Comparison of ENCODE assay signal across 24 cellular contexts in genomic region chr2:114968748-114969400, GRCh38.
DNase-seq lines count a peak whose midpoint lies in the region; ATAC-seq, FAIRE-seq and TF ChIP-seq lines count a peak whose summit lies in the region.
"Had no signal": no experiment of that assay in that cellular context is flagged by ENCODE, and none has a peak within 500 bp of the region (broad histone marks: within the 10 kb centered on the region; RNA-seq: fewer than 3 reads in every experiment).

No MANE protein-coding gene starts in this region.

- FAIRE-seq in HepG2 (lab: Jason Lieb, UNC): no peak
- FAIRE-seq: A204.1, GM12891, GM18507, H54 had no signal

- H3K27ac ChIP-seq in HepG2 (ENCODE audit: extremely low read length, insufficient read depth, low read length): no peak overlapping the region
- no peak overlapping the region for H3K27ac ChIP-seq in right lobe of liver
- H3K27ac ChIP-seq in upper lobe of right lung: no peak overlapping the region
- H3K27ac ChIP-seq: 22Rv1, BLaER1, C4-2B had no signal

- no peaks in the 10 kb centered on the region for H4K20me1 ChIP-seq in HepG2 (ENCODE audit: insufficient read depth, low read length)
- H4K20me1 ChIP-seq: BLaER1 had no signal

- H3K9me3 ChIP-seq in HepG2 (ENCODE audit: low read length): peaks cover 9% of the 10 kb centered on the region; the same call in 1 of the 2 replicates
- H3K9me3 ChIP-seq in right lobe of liver: no peaks in the 10 kb centered on the region
- H3K9me3 ChIP-seq in upper lobe of right lung: no peaks in the 10 kb centered on the region
- H3K9me3 ChIP-seq: BLaER1, Caco-2, HAP-1 had no signal

- in situ Hi-C loops in HepG2 (cut with HindIII; ENCODE audit: extremely low pct_ligation_motif_present, low pct_unique_long_range_greater_than_20kb): no loop called here

- intact Hi-C loops in HepG2 (cut with micrococcal nuclease; ENCODE audit: unreplicated experiment): no loop called here
- intact Hi-C loops in right lobe of liver (cut with DNase I): no loop called here
- intact Hi-C loops in upper lobe of right lung (cut with DNase I): no loop called here

- WGBS in HepG2 (ENCODE audit: low lambda C conversion rate): 3% methylated on average over 2 of the region's 2 CpGs
- 29% methylated on average over 2 of the region's 2 CpGs for WGBS in right lobe of liver (ENCODE audit: insufficient coverage, low coverage, low lambda C conversion rate, missing lambda C conversion rate)

- H3K4me2 ChIP-seq in HepG2 (ENCODE audit: low read depth, low read length): no peak overlapping the region
- H3K4me2 ChIP-seq: BLaER1 had no signal

- TF ChIP-seq POLR2A in HepG2 (IDR thresholded peaks at IDR 0.05; ENCODE audit: insufficient read depth in 1 of 2, low read depth in 2 of 2, low read length in 2 of 2): no peak
- no peak for TF ChIP-seq POLR2A in right lobe of liver (IDR thresholded peaks at IDR 0.05)

- CTCF ChIA-PET in HepG2 (lab: Yijun Ruan, JAX; ENCODE audit: low intra/inter-chr PET ratio, low total read pairs): no interaction called here

- no peak for TF ChIP-seq EP300 in HepG2 (IDR thresholded peaks at IDR 0.05; ENCODE audit: low read depth in 2 of 2, low read length in 2 of 2)
- no peak for TF ChIP-seq EP300 in HepG2 (CRISPR knock-in tag; IDR thresholded peaks at IDR 0.05; ENCODE audit: borderline replicate concordance)

- DNase-seq in NCI-H2029 (lab: John Stamatoyannopoulos, UW) (peak; percentile 32), NCI-H2029 treated with DMSO at 0.1 percent for 48 hours (lab: John Stamatoyannopoulos, UW) (no peak), HepG2 (ENCODE audit: low spot score) (no peak), right lobe of liver (no peak), SHP77 treated with DMSO at 0.1 percent for 48 hours (lab: John Stamatoyannopoulos, UW) (peak; percentile 17), upper lobe of right lung (no peak), NCI-H345 (lab: John Stamatoyannopoulos, UW) (no peak)
- DNase-seq in activated CD4-positive, alpha-beta T cell treated with anti-CD3 and anti-CD28 coated beads for 4 hours: no peak
- DNase-seq: Caco-2; CD4-positive, CD25-positive, alpha-beta regulatory T cell; CD8-positive, alpha-beta T cell; DMS153; DMS79 treated with DMSO at 0.1 percent for 48 hours; GF-D8; GOT3; HFFc6 had no signal

- ATAC-seq in HepG2: no peak
- no peak for ATAC-seq in right lobe of liver
- peak; percentile 27 for ATAC-seq in upper lobe of right lung
- ATAC-seq: CD8-positive, alpha-beta T cell had no signal

- H3K27me3 ChIP-seq in HepG2 (ENCODE audit: control insufficient read depth in 1 of 2, insufficient read depth in 2 of 2, low read length in 2 of 2) (no peaks in the 10 kb centered on the region), right lobe of liver (no peaks in the 10 kb centered on the region), upper lobe of right lung (no peaks in the 10 kb centered on the region)
- H3K27me3 ChIP-seq: BLaER1 had no signal

- POLR2A ChIA-PET in HepG2 (lab: Yijun Ruan, JAX): no interaction called here

- no peak for TF ChIP-seq CTCF in HepG2 (CRISPR knock-in tag; IDR thresholded peaks at IDR 0.05)
- no peak for TF ChIP-seq CTCF in right lobe of liver (IDR thresholded peaks at IDR 0.05)
- TF ChIP-seq CTCF in upper lobe of right lung (IDR thresholded peaks at IDR 0.05): no peak

- H3K4me1 ChIP-seq in HepG2 (ENCODE audit: insufficient read depth, low read length) (no peaks in the 10 kb centered on the region), right lobe of liver (no peaks in the 10 kb centered on the region), upper lobe of right lung (no peaks in the 10 kb centered on the region)
- H3K4me1 ChIP-seq: BLaER1, Caco-2, HAP-1 had no signal

- no peak overlapping the region for H2AFZ ChIP-seq in HepG2 (ENCODE audit: low read length)

- no peaks in the 10 kb centered on the region for H3K36me3 ChIP-seq in HepG2 (replicated peaks in 1 of 2; ENCODE audit: control insufficient read depth in 1 of 2, insufficient read depth in 2 of 2, low read length in 2 of 2)
- no peaks in the 10 kb centered on the region for H3K36me3 ChIP-seq in right lobe of liver
- H3K36me3 ChIP-seq in upper lobe of right lung: no peaks in the 10 kb centered on the region
- H3K36me3 ChIP-seq: BLaER1, HAP-1 had no signal

- no peaks in the 10 kb centered on the region for H3K79me2 ChIP-seq in HepG2 (ENCODE audit: insufficient read depth, low read length)

- no TSS peak for BruUV-seq in HepG2 (replicated peaks; lab: Mats Ljungman, UMichigan)

- H3K4me3 ChIP-seq in HepG2 (replicated peaks in 1 of 3; ENCODE audit: insufficient read depth in 1 of 3, low read depth in 2 of 3, low read length in 3 of 3): no peak overlapping the region
- H3K4me3 ChIP-seq in right lobe of liver: no peak overlapping the region
- H3K4me3 ChIP-seq in upper lobe of right lung: no peak overlapping the region
- H3K4me3 ChIP-seq: BLaER1, HAP-1 had no signal

- H3K9ac ChIP-seq in HepG2 (ENCODE audit: insufficient read depth, low read depth, low read length): no peak overlapping the region
- H3K9ac ChIP-seq: BLaER1 had no signal

- TF ChIP-seq RAD21 in HepG2 (CRISPR knock-in tag; IDR thresholded peaks at IDR 0.05): no peak

TF ChIP-seq in HepG2, 621 proteins besides CTCF, POLR2A, EP300 and RAD21:
- TF ChIP-seq ZNF280B (CRISPR knock-in tag; IDR thresholded peaks at IDR 0.05; ENCODE audit: borderline replicate concordance) (no peak), CREB1 (IDR thresholded peaks at IDR 0.05) (peak; percentile 71), CREB1 (CRISPR knock-in tag; IDR thresholded peaks at IDR 0.05) (no peak), BCL3 (CRISPR knock-in tag; IDR thresholded peaks at IDR 0.05) (no peak), IKZF1 (IDR thresholded peaks at IDR 0.05) (no peak), ATF7 (IDR thresholded peaks at IDR 0.05) (peak; percentile 86), ATF7 (CRISPR knock-in tag; IDR thresholded peaks at IDR 0.05) (no peak), ZBTB49 (CRISPR knock-in tag; IDR thresholded peaks at IDR 0.05; ENCODE audit: borderline replicate concordance) (no peak)

Comparison
In these comparisons a context has a peak if more than half of its experiments do, and no peak if none do; other contexts are left out.
1. DNase-seq: peak in NCI-H2029 (single experiment) and SHP77 treated with DMSO at 0.1 percent for 48 hours (single experiment); none in NCI-H2029 treated with DMSO at 0.1 percent for 48 hours (single experiment), HepG2 (single experiment), right lobe of liver (0 of 3), upper lobe of right lung (single experiment), NCI-H345 (single experiment) and activated CD4-positive, alpha-beta T cell treated with anti-CD3 and anti-CD28 coated beads for 4 hours (0 of 2).